Comparison of ENCODE assay signal across 8 cellular contexts in genomic region chr1:46735708-46736324, GRCh38. TPM values are rescaled to one million over a fixed set of nuclear protein-coding genes. Genes with fewer than 3 reads are reported as not detected.
DNase-seq lines count a peak whose midpoint lies in the region; ATAC-seq and TF ChIP-seq lines count a peak whose summit lies in the region.

No MANE protein-coding gene starts in this region.

- peaks cover 18 to 50% (median 27%) of the 10 kb centered on the region in 5 donors for H3K27me3 Mint-ChIP-seq in naive thymus-derived CD4-positive, alpha-beta T cell

- H3K4me1 Mint-ChIP-seq in naive thymus-derived CD4-positive, alpha-beta T cell = peaks cover 0 to 2% (median 0%) of the 10 kb centered on the region in 7 donors

- H3F3A ChIP-seq in OCI-LY1 (ENCODE audit: insufficient read depth, low read length) = no peaks in the 10 kb centered on the region

- intact Hi-C loops in naive thymus-derived CD4-positive, alpha-beta T cell (cut with micrococcal nuclease) = no loop called here

- POLR2A ChIA-PET in naive thymus-derived CD4-positive, alpha-beta T cell (lab: Charles Lee) = no interaction called here

- peak; percentile 61 for ATAC-seq in naive thymus-derived CD4-positive, alpha-beta T cell
- ATAC-seq in HG02938 (IDR thresholded peaks at IDR 0.05; ENCODE audit: unreplicated experiment) = no peak
- ATAC-seq in GM19395 (IDR thresholded peaks at IDR 0.05; ENCODE audit: unreplicated experiment) = no peak

- no peak overlapping the region for H3K4me2 ChIP-seq in OCI-LY1 (ENCODE audit: low read length)

- no peak overlapping the region for H3K27ac ChIP-seq in OCI-LY1 (ENCODE audit: low read depth, low read length, poor library complexity, severe bottlenecking)
- no peak overlapping the region for H3K27ac ChIP-seq in naive thymus-derived CD4-positive, alpha-beta T cell (ENCODE audit: low read depth, low read length)

- no peaks in the 10 kb centered on the region for H3K4me1 ChIP-seq in OCI-LY1 (ENCODE audit: insufficient read depth, low read length, severe bottlenecking)
- no peaks in the 10 kb centered on the region for H3K4me1 ChIP-seq in naive thymus-derived CD4-positive, alpha-beta T cell (ENCODE audit: control insufficient read depth in 2 of 2, insufficient read depth in 2 of 2, low read length in 2 of 2)

- H3K27ac Mint-ChIP-seq in naive thymus-derived CD4-positive, alpha-beta T cell = peak overlapping the region in 1 of 9 donors; percentile 0

- H3K9me3 ChIP-seq in OCI-LY1 (ENCODE audit: low read length) = no peaks in the 10 kb centered on the region
- no peaks in the 10 kb centered on the region for H3K9me3 ChIP-seq in naive thymus-derived CD4-positive, alpha-beta T cell (ENCODE audit: control insufficient read depth in 2 of 3, low read length in 3 of 3)

- no peaks in the 10 kb centered on the region for H3K36me3 ChIP-seq in OCI-LY1 (ENCODE audit: insufficient read depth, low read length)
- H3K36me3 ChIP-seq in naive thymus-derived CD4-positive, alpha-beta T cell (ENCODE audit: control insufficient read depth in 2 of 3, insufficient read depth in 3 of 3, low read length in 3 of 3) = no peaks in the 10 kb centered on the region

- H2AFZ ChIP-seq in OCI-LY1 (ENCODE audit: low read length) = no peak overlapping the region

- DNase-seq in activated naive CD4-positive, alpha-beta T cell treated with Interleukin-2 at 50 U/mL for 16 hours = peak; percentile 6
- no peak for DNase-seq in activated naive CD4-positive, alpha-beta T cell (lab: John Stamatoyannopoulos, UW)
- DNase-seq in epithelial cell of esophagus (ENCODE audit: low read depth) (peak; percentile 72), ureter (ENCODE audit: low spot score) (no peak)
- DNase-seq in naive thymus-derived CD4-positive, alpha-beta T cell = peak in 4 of 9 donors; percentile 14 to 28 (median 21)

- H3K36me3 Mint-ChIP-seq in naive thymus-derived CD4-positive, alpha-beta T cell = peaks cover 0 to 4% (median 0%) of the 10 kb centered on the region in 5 donors

- H3K9me2 ChIP-seq in OCI-LY1 (ENCODE audit: low read depth, low read length) = no peaks in the 10 kb centered on the region

- H3K9me3 Mint-ChIP-seq in naive thymus-derived CD4-positive, alpha-beta T cell = peaks cover 0 to 33% (median 7%) of the 10 kb centered on the region in 11 donors

- no peak overlapping the region for H3K4me3 Mint-ChIP-seq in naive thymus-derived CD4-positive, alpha-beta T cell

- no peak overlapping the region for H3K4me3 ChIP-seq in OCI-LY1 (ENCODE audit: low read depth, low read length, poor library complexity, severe bottlenecking)
- H3K4me3 ChIP-seq in epithelial cell of esophagus (ENCODE audit: low read length) = no peak overlapping the region
- H3K4me3 ChIP-seq in naive thymus-derived CD4-positive, alpha-beta T cell (ENCODE audit: low read length) = no peak overlapping the region

- TF ChIP-seq CTCF in OCI-LY1 (IDR thresholded peaks at IDR 0.05; ENCODE audit: low read length) = peak; percentile 33; the same call in 1 of the 2 replicates
- peak; percentile 56 for TF ChIP-seq CTCF in epithelial cell of esophagus (IDR thresholded peaks at IDR 0.05; ENCODE audit: insufficient read depth, low read depth, low read length, missing control alignments)

- CTCF ChIA-PET in naive thymus-derived CD4-positive, alpha-beta T cell (lab: Charles Lee) = no interaction called here

- no peaks in the 10 kb centered on the region for H3K27me3 ChIP-seq in OCI-LY1 (ENCODE audit: insufficient read depth, low read length)
- H3K27me3 ChIP-seq in naive thymus-derived CD4-positive, alpha-beta T cell (ENCODE audit: control insufficient read depth in 2 of 2, insufficient read depth in 2 of 2, low read length in 2 of 2) = no peaks in the 10 kb centered on the region

- H3K79me2 ChIP-seq in OCI-LY1 (ENCODE audit: insufficient read depth, low read length) = no peaks in the 10 kb centered on the region

- no peaks in the 10 kb centered on the region for H4K20me1 ChIP-seq in OCI-LY1 (ENCODE audit: insufficient read depth, low read length)

- H3K9ac ChIP-seq in OCI-LY1 (ENCODE audit: low read length) = no peak overlapping the region

RNA-seq across cellular contexts. Expression of gene EFCAB14, which starts 16.9 kb away (rescaled TPM):
- total RNA-seq in naive thymus-derived CD4-positive, alpha-beta T cell = 10 to 100 TPM; 64.5 to 98.2 (median 89.5) TPM
- polyA plus RNA-seq in naive thymus-derived CD4-positive, alpha-beta T cell = 100 to 1,000 TPM; 102 to 130 TPM
- total RNA-seq in ureter = 196 TPM

Comparison
In these comparisons a context has a peak if more than half of its experiments do, and no peak if none do; other contexts are left out.
1. DNase-seq: peak in activated naive CD4-positive, alpha-beta T cell treated with Interleukin-2 at 50 U/mL for 16 hours (single experiment) and epithelial cell of esophagus (single experiment); none in activated naive CD4-positive, alpha-beta T cell (0 of 4) and ureter (single experiment).